In the genomic region with DNA sequence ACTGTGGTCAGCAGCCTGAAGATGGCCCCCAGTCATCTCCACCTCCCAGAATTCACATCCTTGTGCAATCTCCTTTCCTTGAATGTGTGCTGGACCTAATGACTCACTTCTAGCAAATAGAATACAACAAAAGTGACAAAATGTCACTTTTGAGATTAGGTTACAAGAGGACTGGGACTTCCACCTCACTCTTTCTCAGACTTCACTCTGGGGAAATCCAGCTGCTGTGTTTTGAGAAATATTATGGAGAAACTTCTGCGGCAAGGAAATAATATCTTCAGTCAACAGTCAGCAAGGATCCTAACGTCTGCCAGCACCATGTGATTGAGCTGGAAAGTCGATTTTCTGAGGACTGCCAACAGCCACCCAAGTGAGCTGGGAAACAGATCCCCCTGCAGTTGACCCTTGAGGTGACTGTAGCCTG, we compare ENCODE assay signal across 1 cellular context.
TF ChIP-seq lines count a peak whose summit lies in the region.

No MANE protein-coding gene starts in this region.

TF ChIP-seq in HepG2, 621 proteins besides CTCF, POLR2A, EP300 and RAD21:
- TF ChIP-seq, protein P1, sequence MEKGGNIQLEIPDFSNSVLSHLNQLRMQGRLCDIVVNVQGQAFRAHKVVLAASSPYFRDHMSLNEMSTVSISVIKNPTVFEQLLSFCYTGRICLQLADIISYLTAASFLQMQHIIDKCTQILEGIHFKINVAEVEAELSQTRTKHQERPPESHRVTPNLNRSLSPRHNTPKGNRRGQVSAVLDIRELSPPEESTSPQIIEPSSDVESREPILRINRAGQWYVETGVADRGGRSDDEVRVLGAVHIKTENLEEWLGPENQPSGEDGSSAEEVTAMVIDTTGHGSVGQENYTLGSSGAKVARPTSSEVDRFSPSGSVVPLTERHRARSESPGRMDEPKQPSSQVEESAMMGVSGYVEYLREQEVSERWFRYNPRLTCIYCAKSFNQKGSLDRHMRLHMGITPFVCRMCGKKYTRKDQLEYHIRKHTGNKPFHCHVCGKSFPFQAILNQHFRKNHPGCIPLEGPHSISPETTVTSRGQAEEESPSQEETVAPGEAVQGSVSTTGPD (CRISPR knock-in tag; IDR thresholded peaks at IDR 0.05): no peak
- TF ChIP-seq RELA (CRISPR knock-in tag; IDR thresholded peaks at IDR 0.05) (no peak), FOSL2 (CRISPR knock-in tag; IDR thresholded peaks at IDR 0.05) (peak; percentile 51)
